In genomic region chr20:63573739-63574131, GRCh38 we compare ENCODE assay signal across 8 cellular contexts. TPM values are rescaled to one million over a fixed set of nuclear protein-coding genes. Genes with fewer than 3 reads are reported as not detected.
DNase-seq lines count a peak whose midpoint lies in the region; ATAC-seq and TF ChIP-seq lines count a peak whose summit lies in the region.

No MANE protein-coding gene starts in this region.

- no peaks in the 10 kb centered on the region for H3K36me3 ChIP-seq in rectal smooth muscle tissue (ENCODE audit: control insufficient read depth, insufficient read depth, low read length)

- ATAC-seq in SK-N-SH treated with all-trans-retinoic acid at 6 μM for 48 hours (peak; percentile 58), foreskin keratinocyte (peak; percentile 42)

- no peak for TF ChIP-seq CTCF in GM12865 (IDR thresholded peaks at IDR 0.05; ENCODE audit: insufficient read depth, low read depth, low read length, missing control alignments)
- no peak for TF ChIP-seq CTCF in foreskin keratinocyte (conservative IDR thresholded peaks at IDR 0.05)

- H3K4me3 ChIP-seq in GM12865 (ENCODE audit: low read depth, low read length), result peak overlapping the region; percentile 83
- peak overlapping the region; percentile 89 for H3K4me3 ChIP-seq in rectal smooth muscle tissue (ENCODE audit: low read length)

- H3K27ac ChIP-seq in foreskin keratinocyte, result peak overlapping the region; percentile 83
- H3K27ac ChIP-seq in rectal smooth muscle tissue (ENCODE audit: low read depth, low read length), result peak overlapping the region; percentile 30

- H3K27me3 ChIP-seq in foreskin keratinocyte (no peaks in the 10 kb centered on the region), rectal smooth muscle tissue (ENCODE audit: control insufficient read depth, insufficient read depth, low read length) (peaks cover 3% of the 10 kb centered on the region)

- peak overlapping the region; percentile 97 for H3K9ac ChIP-seq in rectal smooth muscle tissue (ENCODE audit: low read length)

- DNase-seq in GM12865 (ENCODE audit: low read depth) (no peak), foreskin keratinocyte (no peak), NOMO-1 treated with dmso at 0.1 percent for 144 hours (lab: John Stamatoyannopoulos, UW; ENCODE audit: unreplicated experiment) (no peak), amniotic stem cell (lab: John Stamatoyannopoulos, UW) (no peak), NCI-H2171 treated with DMSO at 0.1 percent for 48 hours (lab: John Stamatoyannopoulos, UW) (no peak), iPS-NIHi11 (ENCODE audit: low spot score) (no peak)

- H3K4me1 ChIP-seq in foreskin keratinocyte (no peaks in the 10 kb centered on the region), rectal smooth muscle tissue (ENCODE audit: control insufficient read depth, insufficient read depth, low read length) (peaks cover 6% of the 10 kb centered on the region)

TF ChIP-seq in SK-N-SH treated with all-trans-retinoic acid at 6 μM for 48 hours, 23 proteins besides CTCF, POLR2A, EP300 and RAD21:
- TF ChIP-seq CSRNP3 (CRISPR knock-in tag; IDR thresholded peaks at IDR 0.05) (no peak), ZFP3 (CRISPR knock-in tag; IDR thresholded peaks at IDR 0.05) (no peak), TSHZ2 (CRISPR knock-in tag; IDR thresholded peaks at IDR 0.05) (no peak), CSDC2 (CRISPR knock-in tag; IDR thresholded peaks at IDR 0.05) (no peak), TCF4 (CRISPR knock-in tag; IDR thresholded peaks at IDR 0.05; ENCODE audit: borderline replicate concordance) (no peak), ZNF565 (CRISPR knock-in tag; conservative IDR thresholded peaks at IDR 0.05; ENCODE audit: low read depth) (no peak), PATZ1 (CRISPR knock-in tag; IDR thresholded peaks at IDR 0.05; ENCODE audit: borderline replicate concordance) (no peak), BACH2 (CRISPR knock-in tag; IDR thresholded peaks at IDR 0.05; ENCODE audit: borderline replicate concordance) (no peak), ZNF70 (CRISPR knock-in tag; IDR thresholded peaks at IDR 0.05) (no peak), ESRRG (CRISPR knock-in tag; IDR thresholded peaks at IDR 0.05) (no peak), SNAI2 (CRISPR knock-in tag; IDR thresholded peaks at IDR 0.05) (no peak), GLIS3 (CRISPR knock-in tag; IDR thresholded peaks at IDR 0.05) (no peak), ZNF8 (CRISPR knock-in tag; IDR thresholded peaks at IDR 0.05) (no peak), ZC3H10 (CRISPR knock-in tag; IDR thresholded peaks at IDR 0.05) (no peak), ZFP30 (CRISPR knock-in tag; IDR thresholded peaks at IDR 0.05) (no peak), ISL1 (CRISPR knock-in tag; IDR thresholded peaks at IDR 0.05) (no peak), ARNTL (CRISPR knock-in tag; IDR thresholded peaks at IDR 0.05; ENCODE audit: borderline replicate concordance, low read depth) (no peak), TOX (CRISPR knock-in tag; IDR thresholded peaks at IDR 0.05; ENCODE audit: borderline replicate concordance) (no peak), CREB5 (CRISPR knock-in tag; IDR thresholded peaks at IDR 0.05; ENCODE audit: low read depth) (no peak), OSR1 (CRISPR knock-in tag; IDR thresholded peaks at IDR 0.05) (no peak)

RNA-seq across cellular contexts. Expression of gene HELZ2, which starts 0.3 kb away (rescaled TPM):
- 65.5 and 84.8 TPM in 2 replicates for total RNA-seq in foreskin keratinocyte
- 13.0 and 13.6 TPM in 2 replicates for polyA plus RNA-seq in foreskin keratinocyte

RNA-seq across cellular contexts. Expression of gene FNDC11, which starts 19.8 kb away (rescaled TPM):
- total RNA-seq in foreskin keratinocyte, result 0.53 and 0.78 TPM in 2 replicates
- 0.67 and 0.68 TPM in 2 replicates for polyA plus RNA-seq in foreskin keratinocyte

RNA-seq across cellular contexts. Expression of gene SRMS, which starts 26.2 kb away (rescaled TPM):
- 0.11 and 0.17 TPM in 2 replicates for total RNA-seq in foreskin keratinocyte
- 0.04 and 0.09 TPM in 2 replicates for polyA plus RNA-seq in foreskin keratinocyte

RNA-seq across cellular contexts. Expression of gene PTK6, which starts 36.6 kb away (rescaled TPM):
- 15.7 and 21.8 TPM in 2 replicates for total RNA-seq in foreskin keratinocyte
- polyA plus RNA-seq in foreskin keratinocyte, result 15.2 and 22.0 TPM in 2 replicates

RNA-seq across cellular contexts. Expression of gene GMEB2, which starts 53.2 kb away (rescaled TPM):
- total RNA-seq in foreskin keratinocyte, result 10.3 and 11.2 TPM in 2 replicates
- polyA plus RNA-seq in foreskin keratinocyte, result 6.9 and 7.2 TPM in 2 replicates
